In the genomic region with DNA sequence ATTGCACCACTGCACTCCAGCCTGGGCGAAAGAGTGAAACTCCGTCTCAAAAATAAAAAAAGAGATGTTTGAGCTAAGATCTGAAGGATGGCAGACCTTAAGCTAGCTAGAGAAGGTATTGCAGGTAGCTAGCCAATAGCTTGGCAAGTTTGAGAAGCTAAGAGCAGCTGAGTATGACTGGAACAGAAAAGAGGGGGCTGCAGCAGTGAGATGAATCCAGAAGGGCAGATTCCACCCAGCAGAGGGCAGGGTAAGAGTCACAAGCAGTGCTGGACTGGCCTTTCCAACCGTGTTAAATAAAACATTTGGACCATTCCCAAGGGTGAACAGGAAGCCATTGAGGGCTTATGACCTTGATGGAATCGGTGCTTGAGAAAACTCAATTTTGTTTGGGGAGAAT, we compare ENCODE assay signal across 2 cellular contexts.
TF ChIP-seq lines count a peak whose summit lies in the region.

No MANE protein-coding gene starts in this region.

TF ChIP-seq in IMR-90, 13 proteins besides CTCF, POLR2A, EP300 and RAD21:
- TF ChIP-seq RFX5 (IDR thresholded peaks at IDR 0.05; ENCODE audit: low read depth, low read length): no peak
- no peak for TF ChIP-seq SMC3 (IDR thresholded peaks at IDR 0.05; ENCODE audit: low read depth, low read length)
- TF ChIP-seq MAZ (IDR thresholded peaks at IDR 0.05; ENCODE audit: borderline replicate concordance, low read depth, low read length): no peak
- no peak for TF ChIP-seq BHLHE40 (IDR thresholded peaks at IDR 0.05; ENCODE audit: low read depth, low read length)
- TF ChIP-seq CEBPB (IDR thresholded peaks at IDR 0.05; ENCODE audit: low read depth, low read length): no peak
- no peak for TF ChIP-seq CHD1 (IDR thresholded peaks at IDR 0.05; ENCODE audit: low read depth, low read length)
- TF ChIP-seq MXI1 (IDR thresholded peaks at IDR 0.05; ENCODE audit: borderline replicate concordance, low read depth, low read length): no peak
- no peak for TF ChIP-seq NFE2L2 (IDR thresholded peaks at IDR 0.05; ENCODE audit: low read depth, low read length)
- TF ChIP-seq MAFK (IDR thresholded peaks at IDR 0.05; ENCODE audit: low read depth, low read length): no peak
- TF ChIP-seq, protein P1, sequence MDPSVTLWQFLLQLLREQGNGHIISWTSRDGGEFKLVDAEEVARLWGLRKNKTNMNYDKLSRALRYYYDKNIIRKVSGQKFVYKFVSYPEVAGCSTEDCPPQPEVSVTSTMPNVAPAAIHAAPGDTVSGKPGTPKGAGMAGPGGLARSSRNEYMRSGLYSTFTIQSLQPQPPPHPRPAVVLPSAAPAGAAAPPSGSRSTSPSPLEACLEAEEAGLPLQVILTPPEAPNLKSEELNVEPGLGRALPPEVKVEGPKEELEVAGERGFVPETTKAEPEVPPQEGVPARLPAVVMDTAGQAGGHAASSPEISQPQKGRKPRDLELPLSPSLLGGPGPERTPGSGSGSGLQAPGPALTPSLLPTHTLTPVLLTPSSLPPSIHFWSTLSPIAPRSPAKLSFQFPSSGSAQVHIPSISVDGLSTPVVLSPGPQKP (IDR thresholded peaks at IDR 0.05; ENCODE audit: borderline replicate concordance, low read depth, low read length): no peak
- TF ChIP-seq, protein P2, sequence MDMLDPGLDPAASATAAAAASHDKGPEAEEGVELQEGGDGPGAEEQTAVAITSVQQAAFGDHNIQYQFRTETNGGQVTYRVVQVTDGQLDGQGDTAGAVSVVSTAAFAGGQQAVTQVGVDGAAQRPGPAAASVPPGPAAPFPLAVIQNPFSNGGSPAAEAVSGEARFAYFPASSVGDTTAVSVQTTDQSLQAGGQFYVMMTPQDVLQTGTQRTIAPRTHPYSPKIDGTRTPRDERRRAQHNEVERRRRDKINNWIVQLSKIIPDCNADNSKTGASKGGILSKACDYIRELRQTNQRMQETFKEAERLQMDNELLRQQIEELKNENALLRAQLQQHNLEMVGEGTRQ (IDR thresholded peaks at IDR 0.05; ENCODE audit: low read depth, low read length): no peak
- TF ChIP-seq FOS (IDR thresholded peaks at IDR 0.05; ENCODE audit: low read depth, low read length): no peak
- no peak for TF ChIP-seq RCOR1 (IDR thresholded peaks at IDR 0.05; ENCODE audit: insufficient replicate concordance, low read length)

TF ChIP-seq in GM12878, 131 proteins besides CTCF, POLR2A, EP300 and RAD21:
- TF ChIP-seq SMAD5 (IDR thresholded peaks at IDR 0.05; ENCODE audit: low read depth) (no peak), LARP7 (IDR thresholded peaks at IDR 0.05) (no peak), TCF12 (IDR thresholded peaks at IDR 0.05; ENCODE audit: low read depth, low read length) (no peak)
